ENCODE assay signal across 11 cellular contexts in the genomic region with DNA sequence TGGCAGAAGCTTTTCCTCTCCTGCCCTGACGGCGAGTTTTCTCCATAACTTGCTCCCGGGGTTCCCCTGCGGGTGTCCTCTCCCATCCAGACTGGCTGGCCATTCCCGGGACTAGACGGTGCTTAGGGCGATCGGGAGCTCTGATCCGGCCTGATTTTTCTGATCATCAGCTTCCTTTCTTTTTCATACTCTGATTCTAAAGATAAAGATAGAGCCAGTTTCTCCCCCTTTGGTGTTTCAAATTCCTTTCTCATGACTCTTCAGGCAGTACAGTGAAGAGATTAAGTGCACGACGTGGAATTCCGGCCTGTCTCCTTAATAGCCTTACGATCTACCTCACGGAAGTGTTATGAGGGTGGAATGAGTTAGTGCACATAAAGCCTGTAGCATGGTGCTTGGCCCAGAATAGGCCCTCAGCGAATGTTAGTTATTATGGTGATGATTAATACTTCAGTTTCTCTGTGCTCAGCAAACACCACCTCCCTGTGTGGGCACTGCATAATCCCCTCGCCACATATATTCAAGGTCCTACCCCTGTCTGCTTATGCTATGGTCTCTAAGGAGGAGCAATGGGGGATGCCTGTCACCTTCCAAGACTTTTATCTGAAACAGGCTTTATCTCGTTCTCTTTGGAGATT.
A peak's percentile ranks its signal among the peaks of the same experiment; 100 is the strongest.
DNase-seq lines count a peak whose midpoint lies in the region; ATAC-seq, FAIRE-seq and TF ChIP-seq lines count a peak whose summit lies in the region.
"Had no signal": no experiment of that assay in that cellular context is flagged by ENCODE, and none has a peak within 500 bp of the region (broad histone marks: within the 10 kb centered on the region; RNA-seq: fewer than 3 reads in every experiment).

No MANE protein-coding gene starts in this region.

- no peaks in the 10 kb centered on the region for H3K27me3 Mint-ChIP-seq in astrocyte (ENCODE audit: low read depth, unreplicated experiment)
- H3K27me3 Mint-ChIP-seq in activated naive CD8-positive, alpha-beta T cell treated with anti-CD3 and anti-CD28 coated beads for 36 hours: no peaks in the 10 kb centered on the region
- H3K27me3 Mint-ChIP-seq: activated CD4-positive, alpha-beta T cell treated with anti-CD3 and anti-CD28 coated beads, Interleukin-2, amount 10 ng/mL, durations not matched to agents 7 days and 5 days; B cell had no signal

- peak overlapping the region; percentile 85 for H3K4me2 ChIP-seq in astrocyte (ENCODE audit: low read length)
- H3K4me2 ChIP-seq in keratinocyte (ENCODE audit: control insufficient read depth, extremely low read depth, insufficient read depth, low read depth, low read length): peak overlapping the region; percentile 84

- dilution Hi-C loops in keratinocyte (cut with MboI; ENCODE audit: extremely low pct_ligation_motif_present, low sequenced_read_pairs): no loop called here

- H3K9me3 ChIP-seq in astrocyte (ENCODE audit: insufficient read depth, low read depth, low read length) (no peaks in the 10 kb centered on the region), keratinocyte (ENCODE audit: control insufficient read depth, low read depth, low read length) (no peaks in the 10 kb centered on the region)

- H3K36me3 ChIP-seq in astrocyte (ENCODE audit: insufficient read depth, low read length): no peaks in the 10 kb centered on the region
- H3K36me3 ChIP-seq in keratinocyte (ENCODE audit: control insufficient read depth in 2 of 2, extremely low read depth in 1 of 2, insufficient read depth in 2 of 2, low read length in 2 of 2): no peaks in the 10 kb centered on the region

- H3K4me1 Mint-ChIP-seq in astrocyte (ENCODE audit: low read depth, unreplicated experiment): peaks cover 17% of the 10 kb centered on the region
- no peaks in the 10 kb centered on the region for H3K4me1 Mint-ChIP-seq in activated naive CD8-positive, alpha-beta T cell treated with anti-CD3 and anti-CD28 coated beads for 36 hours
- H3K4me1 Mint-ChIP-seq: activated CD4-positive, alpha-beta T cell treated with anti-CD3 and anti-CD28 coated beads, Interleukin-2, amount 10 ng/mL, durations not matched to agents 7 days and 5 days; B cell had no signal

- peak overlapping the region; percentile 88 for H3K27ac ChIP-seq in astrocyte (ENCODE audit: low read depth, low read length)
- peak overlapping the region; percentile 63 for H3K27ac ChIP-seq in keratinocyte (ENCODE audit: control insufficient read depth, insufficient read depth, low read length)

- FAIRE-seq in astrocyte (lab: Jason Lieb, UNC): peak; percentile 37
- peak; percentile 98 for FAIRE-seq in keratinocyte (lab: Jason Lieb, UNC)

- ATAC-seq in GM21619 (IDR thresholded peaks at IDR 0.05; ENCODE audit: unreplicated experiment): no peak
- ATAC-seq in GM19035 (IDR thresholded peaks at IDR 0.05; ENCODE audit: unreplicated experiment): no peak

- no peaks in the 10 kb centered on the region for H3K9me1 ChIP-seq in keratinocyte (ENCODE audit: control insufficient read depth, extremely low read depth, insufficient read depth, low read length)

- H3K79me2 ChIP-seq in astrocyte (ENCODE audit: insufficient read depth, low read length): no peaks in the 10 kb centered on the region
- H3K79me2 ChIP-seq in keratinocyte (ENCODE audit: control insufficient read depth, insufficient read depth, low read length): no peaks in the 10 kb centered on the region

- peaks cover 3% of the 10 kb centered on the region for H3K36me3 Mint-ChIP-seq in astrocyte (ENCODE audit: low read depth, unreplicated experiment)
- no peaks in the 10 kb centered on the region for H3K36me3 Mint-ChIP-seq in activated naive CD8-positive, alpha-beta T cell treated with anti-CD3 and anti-CD28 coated beads for 36 hours

- H2AFZ ChIP-seq in astrocyte (ENCODE audit: low read depth, low read length) (peak overlapping the region; percentile 61), keratinocyte (ENCODE audit: control insufficient read depth, low read length) (peak overlapping the region; percentile 41)

- H3K27me3 ChIP-seq in astrocyte (ENCODE audit: insufficient read depth, low read length): no peaks in the 10 kb centered on the region
- no peaks in the 10 kb centered on the region for H3K27me3 ChIP-seq in keratinocyte (ENCODE audit: control insufficient read depth, extremely low read depth, insufficient read depth, low read length)

- peak; percentile 5 for DNase-seq in 8988T
- peak; percentile 36 for DNase-seq in HPDE6-E6E7 (ENCODE audit: extremely low spot score)
- DNase-seq in astrocyte (ENCODE audit: low read depth): peak; percentile 96
- DNase-seq in keratinocyte (ENCODE audit: low read depth, low spot score): peak; percentile 66
- no peak for DNase-seq in activated naive CD8-positive, alpha-beta T cell treated with anti-CD3 and anti-CD28 coated beads for 36 hours
- DNase-seq in effector CD8-positive, alpha-beta T cell (lab: John Stamatoyannopoulos, UW): no peak
- DNase-seq: activated CD4-positive, alpha-beta T cell treated with anti-CD3 and anti-CD28 coated beads, Interleukin-2, amount 10 ng/mL, durations not matched to agents 7 days and 5 days; cortex of kidney had no signal

- TF ChIP-seq CTCF in astrocyte (IDR thresholded peaks at IDR 0.05; ENCODE audit: insufficient read depth, low read depth, low read length) (no peak), keratinocyte (optimal IDR thresholded peaks at IDR 0.05 in 1 of 3, IDR thresholded peaks at IDR 0.05 in 1 of 3, conservative IDR thresholded peaks at IDR 0.05 in 1 of 3; ENCODE audit: extremely low read depth in 1 of 3, insufficient read depth in 2 of 3, low read length in 3 of 3) (no peak)

- peak overlapping the region; percentile 100 for H3K27ac Mint-ChIP-seq in astrocyte (ENCODE audit: unreplicated experiment)
- no peak overlapping the region for H3K27ac Mint-ChIP-seq in activated naive CD8-positive, alpha-beta T cell treated with anti-CD3 and anti-CD28 coated beads for 36 hours
- H3K27ac Mint-ChIP-seq: activated CD4-positive, alpha-beta T cell treated with anti-CD3 and anti-CD28 coated beads, Interleukin-2, amount 10 ng/mL, durations not matched to agents 7 days and 5 days; B cell had no signal

- H4K20me1 ChIP-seq in astrocyte (ENCODE audit: insufficient read depth, low read length) (no peaks in the 10 kb centered on the region), keratinocyte (ENCODE audit: control insufficient read depth, extremely low read depth, insufficient read depth, low read length) (no peaks in the 10 kb centered on the region)

- H3K4me1 ChIP-seq in astrocyte (ENCODE audit: insufficient read depth, low read length): peaks cover 23% of the 10 kb centered on the region
- H3K4me1 ChIP-seq in keratinocyte (ENCODE audit: control insufficient read depth, extremely low read depth, insufficient read depth, low read length): peaks cover 16% of the 10 kb centered on the region

- H3K4me3 ChIP-seq in astrocyte (ENCODE audit: insufficient read depth, low read depth, low read length): peak overlapping the region; percentile 59
- H3K4me3 ChIP-seq in keratinocyte (ENCODE audit: control insufficient read depth in 2 of 3, extremely low read depth in 1 of 3, insufficient read depth in 2 of 3, low read depth in 1 of 3, low read length in 3 of 3): peak overlapping the region; percentile 26 to 64 (median 58)

- H3K9me3 Mint-ChIP-seq in astrocyte (ENCODE audit: unreplicated experiment): peaks cover 2% of the 10 kb centered on the region
- H3K9me3 Mint-ChIP-seq in activated naive CD8-positive, alpha-beta T cell treated with anti-CD3 and anti-CD28 coated beads for 36 hours: peaks cover 7% of the 10 kb centered on the region

- peak overlapping the region; percentile 68 for H3K4me3 Mint-ChIP-seq in astrocyte (ENCODE audit: unreplicated experiment)
- no peak overlapping the region for H3K4me3 Mint-ChIP-seq in activated naive CD8-positive, alpha-beta T cell treated with anti-CD3 and anti-CD28 coated beads for 36 hours
- H3K4me3 Mint-ChIP-seq: activated CD4-positive, alpha-beta T cell treated with anti-CD3 and anti-CD28 coated beads, Interleukin-2, amount 10 ng/mL, durations not matched to agents 7 days and 5 days; B cell had no signal

- H3K9ac ChIP-seq in astrocyte (ENCODE audit: low read length) (peak overlapping the region; percentile 82), keratinocyte (ENCODE audit: control insufficient read depth, extremely low read depth, insufficient read depth, low read length) (peak overlapping the region; percentile 43)

Comparison
In these comparisons a context has a peak if more than half of its experiments do, and no peak if none do; other contexts are left out.
1. DNase-seq: peak in 8988T (single experiment), HPDE6-E6E7 (single experiment), astrocyte (single experiment) and keratinocyte (single experiment); none in activated naive CD8-positive, alpha-beta T cell treated with anti-CD3 and anti-CD28 coated beads for 36 hours (single experiment) and effector CD8-positive, alpha-beta T cell (single experiment).